ENCODE assay signal across 8 cellular contexts in the genomic region with DNA sequence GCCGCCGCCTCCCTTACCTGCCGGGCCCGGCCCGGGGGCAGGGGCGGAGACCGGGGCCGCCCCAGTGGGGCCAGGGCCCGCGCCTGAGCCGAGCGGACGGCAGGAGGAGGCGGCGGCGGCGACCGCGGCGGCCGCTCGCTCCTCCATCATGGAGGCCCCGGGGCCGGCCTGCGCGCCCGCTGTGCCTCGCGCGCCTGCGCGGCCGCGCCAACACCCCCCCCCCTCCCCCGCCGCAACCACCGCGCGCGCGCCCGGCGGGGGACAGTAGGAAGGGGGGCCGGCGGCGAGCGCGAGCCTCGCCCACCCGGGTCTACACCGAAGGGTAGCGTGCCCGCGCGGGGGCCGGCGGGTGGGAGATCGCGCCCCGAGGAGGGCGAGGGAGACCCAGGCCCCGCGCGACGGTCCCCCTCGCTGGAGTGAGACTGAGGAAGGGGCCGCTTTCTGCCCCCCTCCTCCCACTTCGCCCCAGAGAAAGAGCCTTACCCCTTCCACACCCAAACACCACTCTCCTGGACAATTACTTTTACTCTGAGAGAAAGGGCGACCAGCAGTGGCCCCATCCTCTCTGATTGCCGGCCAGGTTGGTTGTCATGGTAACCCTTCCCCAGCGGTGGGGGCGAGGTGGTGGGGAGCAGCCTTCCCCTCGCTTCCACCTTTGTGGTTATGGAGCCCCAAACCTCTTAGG. TPM values are rescaled to one million over a fixed set of nuclear protein-coding genes. Genes with fewer than 3 reads are reported as not detected.
DNase-seq lines count a peak whose midpoint lies in the region; ATAC-seq and TF ChIP-seq lines count a peak whose summit lies in the region.

A gene with protein sequence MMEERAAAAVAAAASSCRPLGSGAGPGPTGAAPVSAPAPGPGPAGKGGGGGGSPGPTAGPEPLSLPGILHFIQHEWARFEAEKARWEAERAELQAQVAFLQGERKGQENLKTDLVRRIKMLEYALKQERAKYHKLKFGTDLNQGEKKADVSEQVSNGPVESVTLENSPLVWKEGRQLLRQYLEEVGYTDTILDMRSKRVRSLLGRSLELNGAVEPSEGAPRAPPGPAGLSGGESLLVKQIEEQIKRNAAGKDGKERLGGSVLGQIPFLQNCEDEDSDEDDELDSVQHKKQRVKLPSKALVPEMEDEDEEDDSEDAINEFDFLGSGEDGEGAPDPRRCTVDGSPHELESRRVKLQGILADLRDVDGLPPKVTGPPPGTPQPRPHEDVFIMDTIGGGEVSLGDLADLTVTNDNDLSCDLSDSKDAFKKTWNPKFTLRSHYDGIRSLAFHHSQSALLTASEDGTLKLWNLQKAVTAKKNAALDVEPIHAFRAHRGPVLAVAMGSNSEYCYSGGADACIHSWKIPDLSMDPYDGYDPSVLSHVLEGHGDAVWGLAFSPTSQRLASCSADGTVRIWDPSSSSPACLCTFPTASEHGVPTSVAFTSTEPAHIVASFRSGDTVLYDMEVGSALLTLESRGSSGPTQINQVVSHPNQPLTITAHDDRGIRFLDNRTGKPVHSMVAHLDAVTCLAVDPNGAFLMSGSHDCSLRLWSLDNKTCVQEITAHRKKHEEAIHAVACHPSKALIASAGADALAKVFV (minus strand): TSS at position 170 of the 685 bp plus-strand sequence. CDS start 20 bp downstream, at position 150.

- peak; percentile 72 for ATAC-seq in GM19397 (IDR thresholded peaks at IDR 0.05; ENCODE audit: unreplicated experiment)
- ATAC-seq in HG03457 (IDR thresholded peaks at IDR 0.05; ENCODE audit: unreplicated experiment): no peak

- H3K4me3 ChIP-seq in WI38 (ENCODE audit: low read depth, low read length): peak within 1 kb of the TSS; percentile 92

- no peak for TF ChIP-seq CTCF in C4-2B (conservative IDR thresholded peaks at IDR 0.05)
- TF ChIP-seq CTCF in WI38 (IDR thresholded peaks at IDR 0.05; ENCODE audit: low read depth, low read length): no peak

- peak; percentile 44 for DNase-seq in M059J (ENCODE audit: low read depth)
- DNase-seq in cerebellum (ENCODE audit: low spot score): peak; percentile 87
- DNase-seq in kidney tubule cell (ENCODE audit: low spot score): peak; percentile 52
- peak; percentile 39 for DNase-seq in stimulated activated CD4-positive, alpha-beta T cell treated with anti-CD3 and anti-CD28 coated beads, Interleukin-1b, Interleukin-23, amount 100 ng/mL, for 48 hours

- peak within 1 kb of the TSS; percentile 93 for H3K27ac ChIP-seq in C4-2B

RNA-seq across cellular contexts. Expression of the gene that starts here (rescaled TPM):
- 44.7 and 78.1 TPM in 2 replicates for total RNA-seq in M059J (2014; rRNA removed; shearing (Covaris generic))
- total RNA-seq in cerebellum: 73.6 TPM
